In genomic region chr20:37941332-37941731, GRCh38 we compare ENCODE assay signal across 15 cellular contexts. TPM values are rescaled to one million over a fixed set of nuclear protein-coding genes. Genes with fewer than 3 reads are reported as not detected.
DNase-seq lines count a peak whose midpoint lies in the region; ATAC-seq and TF ChIP-seq lines count a peak whose summit lies in the region.
"Had no signal": no experiment of that assay in that cellular context is flagged by ENCODE, and none has a peak within 500 bp of the region (broad histone marks: within the 10 kb centered on the region; RNA-seq: fewer than 3 reads in every experiment).

No MANE protein-coding gene starts in this region.

- H3K36me3 ChIP-seq in GM23338 (ENCODE audit: insufficient read depth) = no peaks in the 10 kb centered on the region

- no peaks in the 10 kb centered on the region for H3K36me3 Mint-ChIP-seq in GM23338 (ENCODE audit: low read depth)

- H3K27ac ChIP-seq in GM23338 (ENCODE audit: low read depth) (no peak overlapping the region), VCaP (no peak overlapping the region)

- no peaks in the 10 kb centered on the region for H3K9me2 ChIP-seq in GM23338 (ENCODE audit: insufficient read depth)

- H3K4me3 Mint-ChIP-seq in GM23338 = no peak overlapping the region
- H3K4me3 Mint-ChIP-seq: CD4-positive, alpha-beta T cell; effector memory CD8-positive, alpha-beta T cell; stimulated activated naive CD8-positive, alpha-beta T cell treated with anti-CD3 and anti-CD28 coated beads, Interleukin-15, Interleukin-2, amounts not matched to agents 100 ng/mL and 50 ng/mL, for 24 hours had no signal

- H3K4me1 ChIP-seq in GM23338 (ENCODE audit: insufficient read depth) = peaks cover 5% of the 10 kb centered on the region; the same call in 1 of the 2 replicates

- peaks cover 6% of the 10 kb centered on the region for H3K27me3 Mint-ChIP-seq in GM23338 (ENCODE audit: insufficient read depth, low read depth, poor library complexity)
- H3K27me3 Mint-ChIP-seq: stimulated activated naive CD8-positive, alpha-beta T cell treated with anti-CD3 and anti-CD28 coated beads, Interleukin-15, Interleukin-2, amounts not matched to agents 100 ng/mL and 50 ng/mL, for 24 hours had no signal

- H3K4me1 Mint-ChIP-seq in GM23338 = peaks cover 3% of the 10 kb centered on the region

- no peak overlapping the region for H3K4me2 ChIP-seq in GM23338

- H3K27me3 ChIP-seq in GM23338 (ENCODE audit: insufficient read depth) = no peaks in the 10 kb centered on the region

- no peaks in the 10 kb centered on the region for H4K20me1 ChIP-seq in GM23338 (replicated peaks; ENCODE audit: insufficient read depth)

- peak; percentile 66 to 82 for TF ChIP-seq CTCF in GM23338 (conservative IDR thresholded peaks at IDR 0.05; ENCODE audit: low read depth in 2 of 2)
- TF ChIP-seq CTCF in VCaP (conservative IDR thresholded peaks at IDR 0.05) = peak; percentile 22

- ATAC-seq in GM23338 (peak; percentile 63), GM19395 (IDR thresholded peaks at IDR 0.05; ENCODE audit: unreplicated experiment) (no peak), HG02759 (IDR thresholded peaks at IDR 0.05; ENCODE audit: unreplicated experiment) (no peak)
- ATAC-seq: effector memory CD8-positive, alpha-beta T cell; Right ventricle myocardium inferior had no signal

- no peak overlapping the region for H3K4me3 ChIP-seq in GM23338

- H2AFZ ChIP-seq in GM23338 = no peak overlapping the region

- DNase-seq in AG20443 (ENCODE audit: low spot score) = peak; percentile 14
- DNase-seq in GM23338 (ENCODE audit: low spot score) = peak; percentile 59
- peak; percentile 65 for DNase-seq in islet precursor cell
- DNase-seq in HUDEP-2 (lab: John Stamatoyannopoulos, UW; ENCODE audit: unreplicated experiment in 76 of 76) = no peak
- no peak for DNase-seq in HuH-7.5 (ENCODE audit: low spot score)
- DNase-seq: CD4-positive, alpha-beta T cell; effector memory CD8-positive, alpha-beta T cell; NCI-H226; stimulated activated CD4-positive, alpha-beta T cell treated with anti-CD3 and anti-CD28 coated beads, Interleukin-2, amount 100 ng/mL, for 48 hours had no signal

- H3F3A ChIP-seq in GM23338 (replicated peaks; ENCODE audit: low read depth) = no peaks in the 10 kb centered on the region

- no peaks in the 10 kb centered on the region for H3K79me2 ChIP-seq in GM23338 (replicated peaks; ENCODE audit: insufficient read depth)

- H3K27ac Mint-ChIP-seq in GM23338 = no peak overlapping the region
- H3K27ac Mint-ChIP-seq: CD4-positive, alpha-beta T cell; effector memory CD8-positive, alpha-beta T cell; stimulated activated naive CD8-positive, alpha-beta T cell treated with anti-CD3 and anti-CD28 coated beads, Interleukin-15, Interleukin-2, amounts not matched to agents 100 ng/mL and 50 ng/mL, for 24 hours had no signal

- H3K9me3 Mint-ChIP-seq in GM23338 = no peaks in the 10 kb centered on the region
- H3K9me3 Mint-ChIP-seq: CD4-positive, alpha-beta T cell; effector memory CD8-positive, alpha-beta T cell; stimulated activated naive CD8-positive, alpha-beta T cell treated with anti-CD3 and anti-CD28 coated beads, Interleukin-15, Interleukin-2, amounts not matched to agents 100 ng/mL and 50 ng/mL, for 24 hours had no signal

TF ChIP-seq in GM23338, 12 proteins besides CTCF, POLR2A, EP300 and RAD21:
- TF ChIP-seq POLR2AphosphoS5 (IDR thresholded peaks at IDR 0.05; ENCODE audit: low read depth) (no peak), EZH2phosphoT487 (IDR thresholded peaks at IDR 0.05; ENCODE audit: unreplicated experiment) (no peak), EZH2 (IDR thresholded peaks at IDR 0.05; ENCODE audit: low read depth, unreplicated experiment) (no peak), STAT1 (IDR thresholded peaks at IDR 0.05; ENCODE audit: unreplicated experiment) (no peak), ZNF114 (CRISPR knock-in tag; IDR thresholded peaks at IDR 0.05) (no peak), ZNF331 (CRISPR knock-in tag; IDR thresholded peaks at IDR 0.05; ENCODE audit: low read depth) (no peak), JUNB (IDR thresholded peaks at IDR 0.05; ENCODE audit: unreplicated experiment) (no peak)
- TF ChIP-seq, protein P1, sequence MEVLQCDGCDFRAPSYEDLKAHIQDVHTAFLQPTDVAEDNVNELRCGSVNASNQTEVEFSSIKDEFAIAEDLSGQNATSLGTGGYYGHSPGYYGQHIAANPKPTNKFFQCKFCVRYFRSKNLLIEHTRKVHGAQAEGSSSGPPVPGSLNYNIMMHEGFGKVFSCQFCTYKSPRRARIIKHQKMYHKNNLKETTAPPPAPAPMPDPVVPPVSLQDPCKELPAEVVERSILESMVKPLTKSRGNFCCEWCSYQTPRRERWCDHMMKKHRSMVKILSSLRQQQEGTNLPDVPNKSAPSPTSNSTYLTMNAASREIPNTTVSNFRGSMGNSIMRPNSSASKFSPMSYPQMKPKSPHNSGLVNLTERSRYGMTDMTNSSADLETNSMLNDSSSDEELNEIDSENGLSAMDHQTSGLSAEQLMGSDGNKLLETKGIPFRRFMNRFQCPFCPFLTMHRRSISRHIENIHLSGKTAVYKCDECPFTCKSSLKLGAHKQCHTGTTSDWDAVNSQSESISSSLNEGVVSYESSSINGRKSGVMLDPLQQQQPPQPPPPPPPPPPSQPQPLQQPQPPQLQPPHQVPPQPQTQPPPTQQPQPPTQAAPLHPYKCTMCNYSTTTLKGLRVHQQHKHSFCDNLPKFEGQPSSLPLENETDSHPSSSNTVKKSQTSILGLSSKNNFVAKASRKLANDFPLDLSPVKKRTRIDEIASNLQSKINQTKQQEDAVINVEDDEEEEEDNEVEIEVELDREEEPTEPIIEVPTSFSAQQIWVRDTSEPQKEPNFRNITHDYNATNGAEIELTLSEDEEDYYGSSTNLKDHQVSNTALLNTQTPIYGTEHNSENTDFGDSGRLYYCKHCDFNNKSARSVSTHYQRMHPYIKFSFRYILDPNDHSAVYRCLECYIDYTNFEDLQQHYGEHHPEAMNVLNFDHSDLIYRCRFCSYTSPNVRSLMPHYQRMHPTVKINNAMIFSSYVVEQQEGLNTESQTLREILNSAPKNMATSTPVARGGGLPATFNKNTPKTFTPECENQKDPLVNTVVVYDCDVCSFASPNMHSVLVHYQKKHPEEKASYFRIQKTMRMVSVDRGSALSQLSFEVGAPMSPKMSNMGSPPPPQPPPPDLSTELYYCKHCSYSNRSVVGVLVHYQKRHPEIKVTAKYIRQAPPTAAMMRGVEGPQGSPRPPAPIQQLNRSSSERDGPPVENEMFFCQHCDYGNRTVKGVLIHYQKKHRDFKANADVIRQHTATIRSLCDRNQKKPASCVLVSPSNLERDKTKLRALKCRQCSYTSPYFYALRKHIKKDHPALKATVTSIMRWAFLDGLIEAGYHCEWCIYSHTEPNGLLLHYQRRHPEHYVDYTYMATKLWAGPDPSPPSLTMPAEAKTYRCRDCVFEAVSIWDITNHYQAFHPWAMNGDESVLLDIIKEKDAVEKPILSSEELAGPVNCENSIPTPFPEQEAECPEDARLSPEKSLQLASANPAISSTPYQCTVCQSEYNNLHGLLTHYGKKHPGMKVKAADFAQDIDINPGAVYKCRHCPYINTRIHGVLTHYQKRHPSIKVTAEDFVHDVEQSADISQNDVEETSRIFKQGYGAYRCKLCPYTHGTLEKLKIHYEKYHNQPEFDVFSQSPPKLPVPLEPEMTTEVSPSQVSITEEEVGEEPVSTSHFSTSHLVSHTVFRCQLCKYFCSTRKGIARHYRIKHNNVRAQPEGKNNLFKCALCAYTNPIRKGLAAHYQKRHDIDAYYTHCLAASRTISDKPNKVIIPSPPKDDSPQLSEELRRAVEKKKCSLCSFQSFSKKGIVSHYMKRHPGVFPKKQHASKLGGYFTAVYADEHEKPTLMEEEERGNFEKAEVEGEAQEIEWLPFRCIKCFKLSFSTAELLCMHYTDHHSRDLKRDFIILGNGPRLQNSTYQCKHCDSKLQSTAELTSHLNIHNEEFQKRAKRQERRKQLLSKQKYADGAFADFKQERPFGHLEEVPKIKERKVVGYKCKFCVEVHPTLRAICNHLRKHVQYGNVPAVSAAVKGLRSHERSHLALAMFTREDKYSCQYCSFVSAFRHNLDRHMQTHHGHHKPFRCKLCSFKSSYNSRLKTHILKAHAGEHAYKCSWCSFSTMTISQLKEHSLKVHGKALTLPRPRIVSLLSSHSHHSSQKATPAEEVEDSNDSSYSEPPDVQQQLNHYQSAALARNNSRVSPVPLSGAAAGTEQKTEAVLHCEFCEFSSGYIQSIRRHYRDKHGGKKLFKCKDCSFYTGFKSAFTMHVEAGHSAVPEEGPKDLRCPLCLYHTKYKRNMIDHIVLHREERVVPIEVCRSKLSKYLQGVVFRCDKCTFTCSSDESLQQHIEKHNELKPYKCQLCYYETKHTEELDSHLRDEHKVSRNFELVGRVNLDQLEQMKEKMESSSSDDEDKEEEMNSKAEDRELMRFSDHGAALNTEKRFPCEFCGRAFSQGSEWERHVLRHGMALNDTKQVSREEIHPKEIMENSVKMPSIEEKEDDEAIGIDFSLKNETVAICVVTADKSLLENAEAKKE (CRISPR knock-in tag; IDR thresholded peaks at IDR 0.05) = peak; percentile 27; the same call in 1 of the 2 replicates

RNA-seq across cellular contexts. Expression of gene VSTM2L, which starts 38.4 kb away (rescaled TPM):
- 0.43 and 1.9 TPM in 2 replicates for total RNA-seq in GM23338 (2014; rRNA removed; shearing (Covaris generic))
- 0.54 and 0.60 TPM in 2 replicates for polyA plus RNA-seq in GM23338 (2016; fragmentation: Nextera tagmentation; extraction: Ambion mirVana)
- total RNA-seq: CD4-positive, alpha-beta T cell; mononuclear cell had no signal

Comparison
In these comparisons a context has a peak if more than half of its experiments do, and no peak if none do; other contexts are left out.
1. DNase-seq: peak in AG20443 (single experiment), GM23338 (single experiment) and islet precursor cell (single experiment); none in HUDEP-2 (0 of 76) and HuH-7.5 (single experiment).